ENCODE assay signal across 22 cellular contexts in genomic region chr21:38379171-38379570, GRCh38.
DNase-seq lines count a peak whose midpoint lies in the region; ATAC-seq and TF ChIP-seq lines count a peak whose summit lies in the region.
"Had no signal": no experiment of that assay in that cellular context is flagged by ENCODE, and none has a peak within 500 bp of the region (broad histone marks: within the 10 kb centered on the region; RNA-seq: fewer than 3 reads in every experiment).

No MANE protein-coding gene starts in this region.

- WGBS in transverse colon (ENCODE audit: low coverage in 1 of 2), 2 donors: 55 to 56% methylated on average over 2 to 3 of the region's 3 CpGs

- no peak overlapping the region for H3K4me3 ChIP-seq in right atrium auricular region
- H3K4me3 ChIP-seq in epithelial cell of esophagus (ENCODE audit: low read length): no peak overlapping the region
- no peak overlapping the region for H3K4me3 ChIP-seq in thoracic aorta
- H3K4me3 ChIP-seq in transverse colon: no peak overlapping the region
- H3K4me3 ChIP-seq: GM12878, PC-9 had no signal

- peaks cover 0 to 9% of the 10 kb centered on the region in 2 donors for H3K4me1 ChIP-seq in right atrium auricular region
- H3K4me1 ChIP-seq in thoracic aorta (ENCODE audit: control insufficient read depth in 1 of 2, low read depth in 2 of 2): peaks cover 12 to 70% of the 10 kb centered on the region in 2 donors
- no peaks in the 10 kb centered on the region for H3K4me1 ChIP-seq in transverse colon

- H3K27me3 ChIP-seq in right atrium auricular region (no peaks in the 10 kb centered on the region), thoracic aorta (replicated peaks; ENCODE audit: insufficient read depth) (no peaks in the 10 kb centered on the region), transverse colon (no peaks in the 10 kb centered on the region)

- POLR2A ChIA-PET in RWPE1 (lab: Yijun Ruan, JAX; ENCODE audit: low non-redundant PET): no interaction called here

- DNase-seq in right atrium auricular region (ENCODE audit: low spot score) (peak; percentile 44), left ventricle myocardium superior (no peak), RWPE1 (ENCODE audit: low spot score) (peak; percentile 29), epithelial cell of esophagus (ENCODE audit: low read depth) (peak; percentile 29), thoracic aorta (ENCODE audit: low spot score) (no peak), transverse colon (no peak), Kasumi-1 (lab: John Stamatoyannopoulos, UW) (no peak)
- DNase-seq: Calu3, DMS153, DND-41, Karpas-422, MM.1S, NCI-H1694, NCI-H2029 treated with DMSO at 0.1 percent for 48 hours, NCI-H446 treated with DMSO at 0.1 percent for 48 hours, NCI-H526 treated with DMSO at 0.1 percent for 48 hours, PC-9, Right ventricle myocardium superior had no signal

- TF ChIP-seq POLR2A in transverse colon (IDR thresholded peaks at IDR 0.05): no peak

- CTCF ChIA-PET in RWPE1 (lab: Yijun Ruan, JAX): interaction anchor here (0.7 to 0.8 kb wide), 2 partner anchors 17 to 32 kb away, joined by 3 to 5 read pairs; no protein-coding TSS in a partner anchor

- in situ Hi-C loops in transverse colon (cut with MboI; ENCODE audit: low pct_ligation_motif_present in 1 of 4, low pct_unique_long_range_greater_than_20kb in 1 of 4, low sequenced_read_pairs in 3 of 4): no loop called here

- ATAC-seq in left ventricle myocardium superior: no peak
- no peak for ATAC-seq in thoracic aorta (ENCODE audit: insufficient number of reproducible peaks, low FRiP score, low read depth)
- no peak for ATAC-seq in HG03045 (IDR thresholded peaks at IDR 0.05; ENCODE audit: unreplicated experiment)
- ATAC-seq: GM12878, HCT116 had no signal

- TF ChIP-seq EP300 in transverse colon (IDR thresholded peaks at IDR 0.05; ENCODE audit: low read depth): no peak

- H3K36me3 ChIP-seq in right atrium auricular region (no peaks in the 10 kb centered on the region), thoracic aorta (peaks cover 5% of the 10 kb centered on the region), transverse colon (no peaks in the 10 kb centered on the region)

- no peaks in the 10 kb centered on the region for H3K9me3 ChIP-seq in right atrium auricular region
- no peaks in the 10 kb centered on the region for H3K9me3 ChIP-seq in thoracic aorta
- no peaks in the 10 kb centered on the region for H3K9me3 ChIP-seq in transverse colon

- H3K27ac ChIP-seq in right atrium auricular region (no peak overlapping the region), RWPE1 (no peak overlapping the region), thoracic aorta (peak overlapping the region; percentile 56 to 83), transverse colon (no peak overlapping the region)
- H3K27ac ChIP-seq: 22Rv1, PC-9 had no signal

- no peak for TF ChIP-seq CTCF in right atrium auricular region (IDR thresholded peaks at IDR 0.05)
- TF ChIP-seq CTCF in RWPE1 (conservative IDR thresholded peaks at IDR 0.05; ENCODE audit: low read depth): no peak
- no peak for TF ChIP-seq CTCF in epithelial cell of esophagus (IDR thresholded peaks at IDR 0.05; ENCODE audit: insufficient read depth, low read depth, low read length, missing control alignments)
- no peak for TF ChIP-seq CTCF in thoracic aorta (IDR thresholded peaks at IDR 0.05)
- no peak for TF ChIP-seq CTCF in transverse colon (IDR thresholded peaks at IDR 0.05)

- intact Hi-C loops in left ventricle myocardium superior (cut with micrococcal nuclease): no loop called here
- intact Hi-C loops in transverse colon (cut with DNase I; ENCODE audit: low total_unique reads): no loop called here

Comparison
In these comparisons a context has a peak if more than half of its experiments do, and no peak if none do; other contexts are left out.
1. DNase-seq: peak in right atrium auricular region (single experiment), RWPE1 (single experiment) and epithelial cell of esophagus (single experiment); none in left ventricle myocardium superior (single experiment), thoracic aorta (single experiment), transverse colon (single experiment) and Kasumi-1 (0 of 2).
2. H3K27ac ChIP-seq: peak in thoracic aorta (2 of 2); none in right atrium auricular region (0 of 2), RWPE1 (single experiment) and transverse colon (0 of 4).